Comparison of ENCODE assay signal across 11 cellular contexts in the genomic region with DNA sequence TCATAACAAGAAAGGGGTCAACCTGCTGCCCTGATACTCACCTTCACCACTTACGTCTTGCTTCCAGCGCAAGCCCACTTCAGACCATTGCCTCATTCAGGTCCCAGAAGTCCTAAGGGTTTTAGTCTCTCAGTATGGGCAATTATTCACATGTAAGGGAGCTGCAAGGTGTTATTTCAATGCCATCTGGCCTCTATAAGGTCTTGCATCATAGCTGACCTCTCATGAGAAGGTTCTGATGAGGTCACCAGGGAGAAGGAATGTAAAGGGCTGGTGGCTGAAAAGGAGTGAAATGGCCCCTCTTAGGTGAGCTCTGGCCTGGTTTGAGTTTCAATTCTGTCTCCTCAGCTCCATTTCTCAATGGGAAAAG. TPM values are rescaled to one million over a fixed set of nuclear protein-coding genes. Genes with fewer than 3 reads are reported as not detected.
DNase-seq lines count a peak whose midpoint lies in the region; ATAC-seq, FAIRE-seq and TF ChIP-seq lines count a peak whose summit lies in the region.
"Had no signal": no experiment of that assay in that cellular context is flagged by ENCODE, and none has a peak within 500 bp of the region (broad histone marks: within the 10 kb centered on the region; RNA-seq: fewer than 3 reads in every experiment).

No MANE protein-coding gene starts in this region.

- H3K36me3 Mint-ChIP-seq in Calu3 (ENCODE audit: insufficient read depth, unreplicated experiment) (peaks cover 29% of the 10 kb centered on the region), T-cell (no peaks in the 10 kb centered on the region)

- intact Hi-C loops in Calu3 (cut with micrococcal nuclease; ENCODE audit: unreplicated experiment), result no loop called here

- no peak for TF ChIP-seq CTCF in AG10803 (conservative IDR thresholded peaks at IDR 0.05; ENCODE audit: low read length)
- TF ChIP-seq CTCF in Calu3 (IDR thresholded peaks at IDR 0.05; ENCODE audit: unreplicated experiment), result no peak
- TF ChIP-seq CTCF in fibroblast of mammary gland (conservative IDR thresholded peaks at IDR 0.05; ENCODE audit: control insufficient read depth, insufficient read depth, low read depth, low read length), result no peak

- H3K4me1 Mint-ChIP-seq in Calu3 (ENCODE audit: low read depth, unreplicated experiment) (peaks cover 13% of the 10 kb centered on the region), T-cell (peaks cover 15 to 29% (median 21%) of the 10 kb centered on the region in 3 donors)

- H3K27me3 Mint-ChIP-seq in Calu3 (ENCODE audit: unreplicated experiment) (no peaks in the 10 kb centered on the region), T-cell (peaks cover 0 to 11% of the 10 kb centered on the region in 2 donors)

- H3K9me3 Mint-ChIP-seq in Calu3 (ENCODE audit: low read depth, unreplicated experiment) (no peaks in the 10 kb centered on the region), T-cell (no peaks in the 10 kb centered on the region)

- H3K4me3 ChIP-seq in AG10803 (ENCODE audit: low read length), result no peak overlapping the region
- no peak overlapping the region for H3K4me3 ChIP-seq in fibroblast of mammary gland (ENCODE audit: control insufficient read depth, low read depth, low read length)

- H3K4me3 Mint-ChIP-seq in Calu3 (ENCODE audit: low read depth, unreplicated experiment) (peak overlapping the region; percentile 85), T-cell (peak overlapping the region; percentile 90)

- H3K27ac Mint-ChIP-seq in Calu3 (ENCODE audit: unreplicated experiment), result peak overlapping the region; percentile 6
- no peak overlapping the region for H3K27ac Mint-ChIP-seq in T-cell

- ATAC-seq in T-cell (replicated peaks in 1 of 4), result no peak

- DNase-seq in AG10803 (ENCODE audit: low read depth), result peak; percentile 25
- DNase-seq in Calu3, result no peak
- no peak for DNase-seq in T-cell
- peak; percentile 38 for DNase-seq in fibroblast of mammary gland (ENCODE audit: low read depth)
- no peak for DNase-seq in frontal cortex (ENCODE audit: low spot score in 2 of 2)
- DNase-seq in NCI-H774 (lab: John Stamatoyannopoulos, UW), result no peak
- no peak for DNase-seq in NCI-H187 treated with DMSO at 0.1 percent for 48 hours (lab: John Stamatoyannopoulos, UW)
- no peak for DNase-seq in occipital lobe (lab: John Stamatoyannopoulos, UW)
- DNase-seq: COR-L47, MG63 had no signal

- POLR2A ChIA-PET in T-cell (lab: Charles Lee), result interaction anchor here in 1 of 2 donors (0.6 kb wide), 1 partner anchor 355 kb away, joined by 7 read pairs; no protein-coding TSS in a partner anchor

- CTCF ChIA-PET in Calu3 (lab: Charles Lee), result interaction anchor here (0.6 to 1.5 kb wide), 2 partner anchors 9 to 352 kb away, joined by 3 to 13 read pairs; no protein-coding TSS in a partner anchor
- CTCF ChIA-PET in T-cell (lab: Charles Lee), result interaction anchor here (0.5 to 1.7 kb wide), 5 partner anchors 9 to 254 kb away, joined by 3 read pairs; no protein-coding TSS in a partner anchor

- BruUV-seq in Calu3 (replicated peaks; lab: Mats Ljungman, UMichigan), result no TSS peak

- FAIRE-seq in frontal cortex (lab: Jason Lieb, UNC), result no peak
- FAIRE-seq: GM12878 had no signal

RNA-seq across cellular contexts. Expression of gene MARCHF3, which starts 1.5 kb away (rescaled TPM):
- 13.1 and 16.1 TPM in 2 replicates for total RNA-seq in Calu3 (2022)
- total RNA-seq in T-cell, result 1 to 10 TPM; 5.6 to 9.9 (median 7.6) TPM
- 28.1 TPM for total RNA-seq in frontal cortex
- 13.3 TPM for total RNA-seq in occipital lobe

RNA-seq across cellular contexts. Expression of gene C5orf63, which starts 41.5 kb away (rescaled TPM):
- total RNA-seq in Calu3 (2022), result 11.0 and 13.2 TPM in 2 replicates
- total RNA-seq in T-cell, result 10 to 100 TPM in 4 of 5 donors, 1 to 10 TPM in 1; 7.4 to 13.5 (median 11.5) TPM
- 7.7 TPM for total RNA-seq in frontal cortex
- 7.0 TPM for total RNA-seq in occipital lobe

Comparison
In these comparisons a context has a peak if more than half of its experiments do, and no peak if none do; other contexts are left out.
1. DNase-seq: peak in AG10803 (single experiment) and fibroblast of mammary gland (single experiment); none in Calu3 (single experiment), T-cell (0 of 34), frontal cortex (0 of 2), NCI-H774 (single experiment), NCI-H187 treated with DMSO at 0.1 percent for 48 hours (single experiment) and occipital lobe (single experiment).